In genomic region chr2:69644506-69644979, GRCh38 we compare ENCODE assay signal across 8 cellular contexts. TPM values are rescaled to one million over a fixed set of nuclear protein-coding genes. Genes with fewer than 3 reads are reported as not detected.
DNase-seq lines count a peak whose midpoint lies in the region; ATAC-seq and TF ChIP-seq lines count a peak whose summit lies in the region.

No MANE protein-coding gene starts in this region.

- ATAC-seq in IMR-90 (ENCODE audit: low read depth): no peak
- no peak for ATAC-seq in mucosa of descending colon

- peaks cover 14% of the 10 kb centered on the region for H3K4me1 ChIP-seq in IMR-90 (ENCODE audit: control insufficient read depth, insufficient read depth, low read length)
- H3K4me1 ChIP-seq in mucosa of descending colon (ENCODE audit: low read depth): peaks cover 10% of the 10 kb centered on the region

- peak overlapping the region; percentile 99 for H2BK5ac ChIP-seq in IMR-90 (ENCODE audit: low read depth, low read length, poor library complexity, severe bottlenecking)

- peak overlapping the region; percentile 89 for H2AK5ac ChIP-seq in IMR-90 (ENCODE audit: low read depth, low read length)

- H2AK9ac ChIP-seq in IMR-90 (replicated peaks; ENCODE audit: low read depth, low read length, poor library complexity): peak overlapping the region; percentile 95

- TSS peak; percentile 62 for BruUV-seq in IMR-90 (replicated peaks; lab: Mats Ljungman, UMichigan)

- peak overlapping the region; percentile 100 for H2BK120ac ChIP-seq in IMR-90 (ENCODE audit: low read depth, low read length)

- intact Hi-C loops in IMR-90 (cut with micrococcal nuclease): loop anchor here (2.0 to 5.0 kb wide), 4 partner anchors 53 to 208 kb away; partner anchors contain the start of gene NFU1
- intact Hi-C loops in mucosa of descending colon (cut with DNase I, micrococcal nuclease): loop anchor here in 1 of 2 donors (10.0 kb wide), 1 partner anchor 80 kb away; no protein-coding TSS in a partner anchor

- dilution Hi-C loops in IMR-90 (cut with HindIII; ENCODE audit: low sequenced_read_pairs, unreplicated experiment): no loop called here

- peak overlapping the region; percentile 98 for H3K56ac ChIP-seq in IMR-90 (ENCODE audit: extremely low read depth, insufficient read depth, low read length)

- peak overlapping the region; percentile 28; the same call in 1 of the 2 replicates for H2BK20ac ChIP-seq in IMR-90 (ENCODE audit: low read depth, low read length)

- H3K14ac ChIP-seq in IMR-90 (replicated peaks; ENCODE audit: low read depth, low read length): peak overlapping the region; percentile 100

- peak overlapping the region; percentile 100 for H4K91ac ChIP-seq in IMR-90 (ENCODE audit: insufficient read depth, low read depth, low read length)

- peak overlapping the region; percentile 90 for H3K4me2 ChIP-seq in IMR-90 (ENCODE audit: low read depth, low read length)

- H2AFZ ChIP-seq in IMR-90 (replicated peaks; ENCODE audit: low read length, poor library complexity): peak overlapping the region; percentile 99

- peak overlapping the region; percentile 99 for H3K18ac ChIP-seq in IMR-90 (ENCODE audit: low read depth, low read length)

- in situ Hi-C loops in IMR-90 (cut with MboI; ENCODE audit: low sequenced_read_pairs): no loop called here

- H3K27ac ChIP-seq in IMR-90 (ENCODE audit: insufficient read depth, low read length): peak overlapping the region; percentile 97

- H4K8ac ChIP-seq in IMR-90 (ENCODE audit: low read depth in 2 of 2, low read length in 2 of 2): peak overlapping the region; percentile 89 to 100

- H3K9me1 ChIP-seq in IMR-90 (ENCODE audit: insufficient read depth, low read length): peaks cover 15% of the 10 kb centered on the region

- WGBS in IMR-90 (ENCODE audit: extremely low coverage in 2 of 2, insufficient read length in 1 of 2), 2 experiments: 1% methylated on average over 9 of the region's 15 CpGs; no CpG with 5 or more reads in 1 of the 2 experiments

- H3K79me1 ChIP-seq in IMR-90 (ENCODE audit: low read depth in 1 of 2, low read length in 2 of 2): peaks cover 12 to 50% of the 10 kb centered on the region in 2 experiments; a peak in 3 of 4 replicates

- TF ChIP-seq CTCF in AG10803 (conservative IDR thresholded peaks at IDR 0.05; ENCODE audit: low read length) (no peak), IMR-90 (conservative IDR thresholded peaks at IDR 0.05; ENCODE audit: low read depth, low read length) (no peak), choroid plexus epithelial cell (conservative IDR thresholded peaks at IDR 0.05; ENCODE audit: low read depth, low read length) (no peak), mucosa of descending colon (IDR thresholded peaks at IDR 0.05) (no peak)

- DNase-seq in AG10803 (ENCODE audit: low read depth): no peak
- DNase-seq in IMR-90: no peak
- no peak for DNase-seq in choroid plexus epithelial cell (ENCODE audit: low read depth)
- DNase-seq in mucosa of descending colon: no peak
- DNase-seq in LoVo (ENCODE audit: low spot score): no peak
- no peak for DNase-seq in NCI-H146 (lab: John Stamatoyannopoulos, UW)
- DNase-seq in HT-29 (ENCODE audit: low spot score): no peak
- no peak for DNase-seq in NCI-H146 treated with DMSO at 0.1 percent for 48 hours (lab: John Stamatoyannopoulos, UW; ENCODE audit: unreplicated experiment)

- peak overlapping the region; percentile 100 for H3K4ac ChIP-seq in IMR-90 (ENCODE audit: low read depth, low read length)

- POLR2A ChIA-PET in IMR-90 (lab: Charles Lee; ENCODE audit: unreplicated experiment): interaction anchor here (0.7 kb wide), 1 partner anchor 89 kb away, joined by 3 read pairs; no protein-coding TSS in a partner anchor

- peak overlapping the region; percentile 35; the same call in 2 of the 3 replicates for H2BK15ac ChIP-seq in IMR-90 (ENCODE audit: low read depth, low read length)

- no peaks in the 10 kb centered on the region for H3K9me3 ChIP-seq in IMR-90 (ENCODE audit: control insufficient read depth, insufficient read depth, low read length)
- no peaks in the 10 kb centered on the region for H3K9me3 ChIP-seq in mucosa of descending colon

- H3K9ac ChIP-seq in IMR-90 (ENCODE audit: low read depth, low read length): peak overlapping the region; percentile 99

- no peak for TF ChIP-seq RAD21 in IMR-90 (IDR thresholded peaks at IDR 0.05; ENCODE audit: low read length)

- H3K36me3 ChIP-seq in IMR-90 (ENCODE audit: control insufficient read depth, insufficient read depth, low read length): no peaks in the 10 kb centered on the region; the same call in 1 of the 2 replicates
- H3K36me3 ChIP-seq in mucosa of descending colon (ENCODE audit: low read depth): no peaks in the 10 kb centered on the region

- peak overlapping the region; percentile 99 for H4K5ac ChIP-seq in IMR-90 (ENCODE audit: low read depth, low read length)

- H3K27me3 ChIP-seq in IMR-90 (ENCODE audit: control insufficient read depth, insufficient read depth, low read length): no peaks in the 10 kb centered on the region

- H3K23ac ChIP-seq in IMR-90 (ENCODE audit: low read depth, low read length): peak overlapping the region; percentile 95

- TF ChIP-seq POLR2A in IMR-90 (IDR thresholded peaks at IDR 0.05; ENCODE audit: low read depth, low read length): no peak

- CTCF ChIA-PET in IMR-90 (lab: Yijun Ruan, JAX): no interaction called here

- H3K4me3 ChIP-seq in AG10803 (ENCODE audit: low read length) (peak overlapping the region; percentile 91), IMR-90 (ENCODE audit: insufficient read depth, low read depth, low read length) (peak overlapping the region; percentile 90), choroid plexus epithelial cell (ENCODE audit: low read depth, low read length) (peak overlapping the region; percentile 92), mucosa of descending colon (peak overlapping the region; percentile 89)

- H4K20me1 ChIP-seq in IMR-90 (ENCODE audit: insufficient read depth, low read length): peaks cover 28% of the 10 kb centered on the region

TF ChIP-seq in IMR-90, 13 proteins besides CTCF, POLR2A, EP300 and RAD21:
- TF ChIP-seq CEBPB (IDR thresholded peaks at IDR 0.05; ENCODE audit: low read depth, low read length) (no peak), MAZ (IDR thresholded peaks at IDR 0.05; ENCODE audit: borderline replicate concordance, low read depth, low read length) (no peak), CHD1 (IDR thresholded peaks at IDR 0.05; ENCODE audit: low read depth, low read length) (no peak), USF2 (IDR thresholded peaks at IDR 0.05; ENCODE audit: low read depth, low read length) (no peak), SMC3 (IDR thresholded peaks at IDR 0.05; ENCODE audit: low read depth, low read length) (no peak), NFE2L2 (IDR thresholded peaks at IDR 0.05; ENCODE audit: low read depth, low read length) (no peak), FOS (IDR thresholded peaks at IDR 0.05; ENCODE audit: low read depth, low read length) (no peak), RCOR1 (IDR thresholded peaks at IDR 0.05; ENCODE audit: insufficient replicate concordance, low read length) (no peak), MAFK (IDR thresholded peaks at IDR 0.05; ENCODE audit: low read depth, low read length) (no peak), ELK1 (IDR thresholded peaks at IDR 0.05; ENCODE audit: borderline replicate concordance, low read depth, low read length) (no peak), BHLHE40 (IDR thresholded peaks at IDR 0.05; ENCODE audit: low read depth, low read length) (no peak), MXI1 (IDR thresholded peaks at IDR 0.05; ENCODE audit: borderline replicate concordance, low read depth, low read length) (no peak), RFX5 (IDR thresholded peaks at IDR 0.05; ENCODE audit: low read depth, low read length) (no peak)

RNA-seq across cellular contexts. Expression of gene AAK1, which starts 1.0 kb away (rescaled TPM):
- total RNA-seq in IMR-90 (2012; rRNA removed) (26.5 and 34.7 TPM in 2 replicates), mucosa of descending colon (10 to 100 TPM; 62.4 to 68.4 (median 66.2) TPM)
- 21.9 and 22.1 TPM in 2 replicates for polyA plus RNA-seq in IMR-90 (2012; rRNA removed)
- 10.2 and 11.0 TPM in 2 replicates for polyA plus RNA-seq in IMR-90 (2012; cell fraction: cytosol; rRNA removed)
- 18.0 and 36.8 TPM in 2 replicates for polyA plus RNA-seq in IMR-90 (2012; cell fraction: nucleus; rRNA removed; ENCODE audit: low replicate concordance)
- 14.7 and 16.2 TPM in 2 replicates for total RNA-seq in HT-29 (2014; rRNA removed; shearing (Covaris generic))
